ENCODE assay signal across 8 cellular contexts in the genomic region with DNA sequence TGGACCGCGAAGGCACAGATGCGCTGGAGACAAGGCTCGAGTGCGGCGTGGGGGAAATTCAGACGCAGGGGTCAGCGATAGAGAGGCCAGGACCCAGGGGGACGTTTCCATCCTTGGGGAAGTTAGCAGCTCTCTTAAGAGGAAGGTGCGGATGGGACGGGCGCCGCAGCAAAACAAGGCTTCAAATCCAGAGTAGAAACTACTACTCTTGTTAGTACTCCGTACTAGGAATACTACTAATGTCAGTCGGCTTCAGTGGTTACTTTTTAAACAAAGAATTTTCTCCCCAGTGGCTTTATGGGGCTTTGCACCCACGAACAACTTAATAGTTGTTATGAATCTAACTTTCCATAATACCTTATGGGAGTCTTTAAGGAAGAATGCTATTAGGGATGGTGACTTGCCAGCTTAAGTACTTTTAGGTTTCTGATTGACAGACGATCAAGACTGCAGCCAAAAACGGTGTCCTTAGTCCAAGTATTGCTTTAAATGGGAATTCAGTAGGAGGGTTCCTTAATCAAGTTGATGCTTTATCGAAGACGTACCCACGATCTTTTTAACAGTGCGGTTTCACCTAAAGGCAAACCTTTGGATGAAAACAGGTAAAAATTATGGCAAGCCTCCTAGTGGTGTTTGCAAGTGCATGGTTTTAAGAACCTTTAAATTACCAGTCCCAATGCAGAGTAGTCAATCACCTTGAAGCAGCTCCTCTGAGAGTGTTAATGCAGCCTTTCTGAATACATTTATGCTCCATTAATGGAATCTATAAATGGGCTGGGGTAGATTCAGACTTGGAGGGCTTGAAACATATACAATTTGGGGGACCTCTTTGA. TPM values are rescaled to one million over a fixed set of nuclear protein-coding genes. Genes with fewer than 3 reads are reported as not detected.
DNase-seq lines count a peak whose midpoint lies in the region; ATAC-seq and TF ChIP-seq lines count a peak whose summit lies in the region.

No MANE protein-coding gene starts in this region.

- peak overlapping the region; percentile 79 for H3K4me2 ChIP-seq in KMS-11

- H4K20me1 ChIP-seq in KMS-11 (ENCODE audit: insufficient read depth): no peaks in the 10 kb centered on the region

- TF ChIP-seq CTCF in GM06990 (IDR thresholded peaks at IDR 0.05; ENCODE audit: insufficient read depth, low read length, poor library complexity, severe bottlenecking) (peak; percentile 37), KMS-11 (conservative IDR thresholded peaks at IDR 0.05; ENCODE audit: low read depth, low read length) (peak; percentile 33; the same call in 1 of the 2 replicates), WERI-Rb-1 (IDR thresholded peaks at IDR 0.05; ENCODE audit: low read depth, low read length) (peak; percentile 20; the same call in 1 of the 2 replicates), gastroesophageal sphincter (IDR thresholded peaks at IDR 0.05) (no peak)

- H3K4me1 ChIP-seq in KMS-11 (ENCODE audit: low read depth, poor library complexity, severe bottlenecking) (peaks cover 24% of the 10 kb centered on the region), gastroesophageal sphincter (peaks cover 0 to 43% (median 9%) of the 10 kb centered on the region in 3 donors)

- peak overlapping the region; percentile 99; the same call in 1 of the 2 replicates for H3K9ac ChIP-seq in KMS-11

- H3K9me3 ChIP-seq in WERI-Rb-1 (ENCODE audit: severe bottlenecking) (no peaks in the 10 kb centered on the region), gastroesophageal sphincter (no peaks in the 10 kb centered on the region)

- ATAC-seq in GM21529 (IDR thresholded peaks at IDR 0.05; ENCODE audit: unreplicated experiment) (peak; percentile 17), gastroesophageal sphincter (peak; percentile 18)

- no peak for TF ChIP-seq EP300 in gastroesophageal sphincter (IDR thresholded peaks at IDR 0.05)

- TF ChIP-seq POLR2A in gastroesophageal sphincter (IDR thresholded peaks at IDR 0.05): no peak

- H3K4me3 ChIP-seq in GM06990 (replicated peaks; ENCODE audit: low read depth, low read length) (peak overlapping the region; percentile 91), KMS-11 (IDR thresholded peaks at IDR 0.05; ENCODE audit: insufficient read depth, low read depth, low read length) (no peak overlapping the region), WERI-Rb-1 (ENCODE audit: low read depth, low read length) (peak overlapping the region; percentile 93), gastroesophageal sphincter (peak overlapping the region; percentile 81 to 89)

- peaks cover 40% of the 10 kb centered on the region for H3K79me2 ChIP-seq in KMS-11 (ENCODE audit: insufficient read depth, low read depth)

- no peaks in the 10 kb centered on the region for H3K36me3 ChIP-seq in GM06990 (ENCODE audit: control insufficient read depth, insufficient read depth, low read length)
- H3K36me3 ChIP-seq in KMS-11 (ENCODE audit: insufficient read depth): peaks cover 4% of the 10 kb centered on the region; the same call in 1 of the 2 replicates
- peaks cover 18% of the 10 kb centered on the region for H3K36me3 ChIP-seq in WERI-Rb-1
- no peaks in the 10 kb centered on the region for H3K36me3 ChIP-seq in gastroesophageal sphincter

- DNase-seq in GM06990 (ENCODE audit: extremely low read depth, insufficient read length) (no peak), WERI-Rb-1 (no peak), putamen (ENCODE audit: low spot score) (peak; percentile 10), glomerular visceral epithelial cell (ENCODE audit: extremely low spot score) (no peak)
- DNase-seq in effector CD8-positive, alpha-beta T cell (lab: John Stamatoyannopoulos, UW): no peak

- H3K27ac ChIP-seq in KMS-11 (peak overlapping the region; percentile 98), WERI-Rb-1 (peak overlapping the region; percentile 89), gastroesophageal sphincter (peak overlapping the region; percentile 87 to 96 (median 92))

- WGBS in gastroesophageal sphincter (ENCODE audit: low coverage in 1 of 2), 2 donors: 5 to 36% methylated on average over 8 to 20 of the region's 22 CpGs

- no peaks in the 10 kb centered on the region for H3K27me3 ChIP-seq in GM06990 (replicated peaks; ENCODE audit: control insufficient read depth, insufficient read depth, low read length)
- H3K27me3 ChIP-seq in KMS-11 (ENCODE audit: insufficient read depth, low read depth): no peaks in the 10 kb centered on the region
- H3K27me3 ChIP-seq in WERI-Rb-1 (ENCODE audit: insufficient read depth, low read depth, severe bottlenecking): no peaks in the 10 kb centered on the region
- no peaks in the 10 kb centered on the region for H3K27me3 ChIP-seq in gastroesophageal sphincter

- H2AFZ ChIP-seq in KMS-11 (ENCODE audit: low read depth): peak overlapping the region; percentile 99; the same call in 1 of the 2 replicates

RNA-seq across cellular contexts. Expression of gene IDE, which starts 0.9 kb away (rescaled TPM):
- total RNA-seq in gastroesophageal sphincter: 10 to 100 TPM; 27.7 to 47.3 (median 41.2) TPM

RNA-seq across cellular contexts. Expression of gene KIF11, which starts 18.2 kb away (rescaled TPM):
- total RNA-seq in gastroesophageal sphincter: 1 to 10 TPM in 1 of 4 donors, under 1 TPM in 3; 0.27 to 1.6 (median 0.44) TPM

Comparison
In these comparisons a context has a peak if more than half of its experiments do, and no peak if none do; other contexts are left out.
1. CTCF ChIP-seq: peak in GM06990 (single experiment), KMS-11 (single experiment) and WERI-Rb-1 (single experiment); none in gastroesophageal sphincter (0 of 4).
2. Peak in every context shown above with its lines, with median percentiles within 50 percentile points of each other: H3K27ac ChIP-seq.